In the genomic region with DNA sequence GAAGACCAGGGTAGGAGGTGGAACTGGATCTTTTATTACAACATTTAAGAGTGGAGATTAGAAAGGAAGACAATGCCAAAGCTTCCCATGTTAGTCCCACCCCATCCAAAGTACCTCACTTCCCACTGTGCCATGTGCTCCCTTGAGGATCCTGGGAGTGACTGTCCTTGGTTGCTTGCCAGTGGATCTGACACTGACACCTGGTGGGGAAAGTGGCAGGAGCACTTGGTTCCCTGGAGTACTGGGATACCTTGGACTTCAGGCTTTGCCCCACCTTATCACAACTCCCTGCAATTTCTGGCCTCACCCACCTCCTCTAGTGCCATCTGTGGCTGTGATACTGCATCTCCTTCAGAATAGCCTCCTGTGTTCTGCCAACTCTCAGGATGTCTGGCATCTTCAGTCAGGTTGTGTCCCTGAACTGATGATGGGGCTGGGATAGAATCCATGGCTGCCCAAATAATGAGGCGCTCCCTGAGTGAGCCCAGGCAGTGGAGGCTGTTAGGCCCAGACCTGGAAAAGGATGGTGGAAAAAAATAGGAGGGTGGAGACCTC, we compare ENCODE assay signal across 8 cellular contexts. TPM values are rescaled to one million over a fixed set of nuclear protein-coding genes. Genes with fewer than 3 reads are reported as not detected.
A peak's percentile ranks its signal among the peaks of the same experiment; 100 is the strongest.
DNase-seq lines count a peak whose midpoint lies in the region; ATAC-seq and TF ChIP-seq lines count a peak whose summit lies in the region.

No MANE protein-coding gene starts in this region.

- H3K79me1 ChIP-seq in IMR-90 (ENCODE audit: low read depth in 1 of 2, low read length in 2 of 2): peaks cover 5 to 6% of the 10 kb centered on the region in 2 experiments; a peak in 2 of 4 replicates

- no peaks in the 10 kb centered on the region; the same call in 1 of the 2 replicates for H4K20me1 ChIP-seq in IMR-90 (ENCODE audit: insufficient read depth, low read length)

- ATAC-seq in IMR-90 (ENCODE audit: low read depth) (no peak), GM19467 (IDR thresholded peaks at IDR 0.05; ENCODE audit: unreplicated experiment) (no peak), HG02981 (IDR thresholded peaks at IDR 0.05; ENCODE audit: unreplicated experiment) (no peak)

- no peak overlapping the region for H2BK120ac ChIP-seq in IMR-90 (ENCODE audit: low read depth, low read length)

- no peak for TF ChIP-seq POLR2A in IMR-90 (IDR thresholded peaks at IDR 0.05; ENCODE audit: low read depth, low read length)
- TF ChIP-seq POLR2A in esophagus muscularis mucosa (IDR thresholded peaks at IDR 0.05; ENCODE audit: low read depth): no peak
- TF ChIP-seq POLR2A in ovary (IDR thresholded peaks at IDR 0.05): no peak

- no peak overlapping the region for H3K4me2 ChIP-seq in IMR-90 (ENCODE audit: low read depth, low read length)

- H3K9me3 ChIP-seq in IMR-90 (ENCODE audit: control insufficient read depth, insufficient read depth, low read length) (no peaks in the 10 kb centered on the region), esophagus muscularis mucosa (no peaks in the 10 kb centered on the region), ovary (no peaks in the 10 kb centered on the region)

- peak overlapping the region; percentile 71 for H2AK9ac ChIP-seq in IMR-90 (replicated peaks; ENCODE audit: low read depth, low read length, poor library complexity)

- H4K91ac ChIP-seq in IMR-90 (ENCODE audit: insufficient read depth, low read depth, low read length): no peak overlapping the region

- no peak for TF ChIP-seq RAD21 in IMR-90 (IDR thresholded peaks at IDR 0.05; ENCODE audit: low read length)

- intact Hi-C loops in IMR-90 (cut with micrococcal nuclease) (loop anchor here (10.0 kb wide), 1 partner anchor 261 kb away; a partner anchor contains a TSS), esophagus muscularis mucosa (cut with DNase I) (no loop called here), ovary (cut with DNase I) (no loop called here)

- H3K56ac ChIP-seq in IMR-90 (ENCODE audit: extremely low read depth, insufficient read depth, low read length): no peak overlapping the region

- no peak overlapping the region for H2BK5ac ChIP-seq in IMR-90 (ENCODE audit: low read depth, low read length, poor library complexity, severe bottlenecking)

- H3K9me1 ChIP-seq in IMR-90 (ENCODE audit: insufficient read depth, low read length): 0 out of 2 replicates have a peak, but pooled peaks cover 4% of the 10 kb centered on the region

- dilution Hi-C loops in IMR-90 (cut with HindIII; ENCODE audit: low sequenced_read_pairs, unreplicated experiment): no loop called here

- H3K18ac ChIP-seq in IMR-90 (ENCODE audit: low read depth, low read length): no peak overlapping the region

- no CpG with 5 or more reads among the region's 1 CpG for WGBS in IMR-90 (ENCODE audit: extremely low coverage in 2 of 2, insufficient read length in 1 of 2), 2 experiments
- 100% methylated on average over 1 of the region's 1 CpG for WGBS in esophagus muscularis mucosa
- WGBS in ovary, 3 donors: 98 to 100% (median 100%) methylated on average over 1 of the region's 1 CpG

- H4K8ac ChIP-seq in IMR-90 (ENCODE audit: low read depth in 2 of 2, low read length in 2 of 2): no peak overlapping the region

- no peak for TF ChIP-seq EP300 in esophagus muscularis mucosa (IDR thresholded peaks at IDR 0.05)
- TF ChIP-seq EP300 in ovary (IDR thresholded peaks at IDR 0.05): no peak

- H3K27me3 ChIP-seq in IMR-90 (ENCODE audit: control insufficient read depth, insufficient read depth, low read length): no peaks in the 10 kb centered on the region
- no peaks in the 10 kb centered on the region for H3K27me3 ChIP-seq in esophagus muscularis mucosa
- H3K27me3 ChIP-seq in ovary: no peaks in the 10 kb centered on the region

- no peak overlapping the region for H3K4ac ChIP-seq in IMR-90 (ENCODE audit: low read depth, low read length)

- no TSS peak for BruUV-seq in IMR-90 (replicated peaks; lab: Mats Ljungman, UMichigan)

- no peak overlapping the region for H2AK5ac ChIP-seq in IMR-90 (ENCODE audit: low read depth, low read length)

- peak; percentile 73 for DNase-seq in DMS 273 (lab: John Stamatoyannopoulos, UW; ENCODE audit: unreplicated experiment)
- peak; percentile 58 for DNase-seq in IMR-90
- peak; percentile 40 for DNase-seq in SHP77 treated with DMSO at 0.1 percent for 48 hours (lab: John Stamatoyannopoulos, UW)
- no peak for DNase-seq in esophagus muscularis mucosa (ENCODE audit: extremely low spot score)
- peak; percentile 43 to 51 (median 50) for DNase-seq in ovary
- no peak for DNase-seq in GM03348 (ENCODE audit: low spot score)

- no peak overlapping the region for H3K9ac ChIP-seq in IMR-90 (ENCODE audit: low read depth, low read length)

- H3K4me1 ChIP-seq in IMR-90 (ENCODE audit: control insufficient read depth, insufficient read depth, low read length) (peaks cover 5% of the 10 kb centered on the region; the same call in 1 of the 2 replicates), esophagus muscularis mucosa (peaks cover 9 to 27% (median 23%) of the 10 kb centered on the region in 4 donors), ovary (ENCODE audit: insufficient read depth) (peaks cover 1% of the 10 kb centered on the region)

- TF ChIP-seq CTCF in IMR-90 (conservative IDR thresholded peaks at IDR 0.05; ENCODE audit: low read depth, low read length) (peak; percentile 30; the same call in 1 of the 2 replicates), esophagus muscularis mucosa (IDR thresholded peaks at IDR 0.05) (peak; percentile 16 to 27 (median 26)), ovary (IDR thresholded peaks at IDR 0.05) (no peak)

- CTCF ChIA-PET in IMR-90 (lab: Yijun Ruan, JAX): no interaction called here

- no peak overlapping the region for H2BK20ac ChIP-seq in IMR-90 (ENCODE audit: low read depth, low read length)

- in situ Hi-C loops in IMR-90 (cut with MboI; ENCODE audit: low sequenced_read_pairs): no loop called here

- H2AFZ ChIP-seq in IMR-90 (replicated peaks; ENCODE audit: low read length, poor library complexity): peak overlapping the region; percentile 34

- H3K27ac ChIP-seq in IMR-90 (ENCODE audit: insufficient read depth, low read length) (no peak overlapping the region), esophagus muscularis mucosa (replicated peaks in 1 of 4) (peak overlapping the region; percentile 84 to 94 (median 92)), ovary (peak overlapping the region; percentile 72 to 73)

- H3K4me3 ChIP-seq in IMR-90 (ENCODE audit: insufficient read depth, low read depth, low read length) (no peak overlapping the region), esophagus muscularis mucosa (peak overlapping the region in 1 of 4 donors; percentile 69), ovary (no peak overlapping the region)

- H2BK15ac ChIP-seq in IMR-90 (ENCODE audit: low read depth, low read length): no peak overlapping the region

- H4K5ac ChIP-seq in IMR-90 (ENCODE audit: low read depth, low read length): no peak overlapping the region

- POLR2A ChIA-PET in IMR-90 (lab: Charles Lee; ENCODE audit: unreplicated experiment): no interaction called here

- H3K23ac ChIP-seq in IMR-90 (ENCODE audit: low read depth, low read length): no peak overlapping the region

- no peak overlapping the region for H3K14ac ChIP-seq in IMR-90 (replicated peaks; ENCODE audit: low read depth, low read length)

- H3K36me3 ChIP-seq in IMR-90 (ENCODE audit: control insufficient read depth, insufficient read depth, low read length) (peaks cover 11% of the 10 kb centered on the region), esophagus muscularis mucosa (peaks cover 19 to 36% (median 34%) of the 10 kb centered on the region in 4 donors), ovary (no peaks in the 10 kb centered on the region)

TF ChIP-seq in IMR-90, 13 proteins besides CTCF, POLR2A, EP300 and RAD21:
- TF ChIP-seq CHD1 (IDR thresholded peaks at IDR 0.05; ENCODE audit: low read depth, low read length): no peak
- TF ChIP-seq RFX5 (IDR thresholded peaks at IDR 0.05; ENCODE audit: low read depth, low read length): no peak
- TF ChIP-seq SMC3 (IDR thresholded peaks at IDR 0.05; ENCODE audit: low read depth, low read length): peak; percentile 13; the same call in 1 of the 2 replicates
- TF ChIP-seq MAFK (IDR thresholded peaks at IDR 0.05; ENCODE audit: low read depth, low read length): no peak
TF ChIP-seq in IMR-90: peak in this region for 1.

RNA-seq across cellular contexts. Expression of a gene that starts 1.3 kb away (rescaled TPM):
- total RNA-seq in IMR-90 (2012; rRNA removed): 1.6 and 1.7 TPM in 2 replicates
- polyA plus RNA-seq in IMR-90 (2012; rRNA removed): 1.2 and 1.3 TPM in 2 replicates
- polyA plus RNA-seq in IMR-90 (2012; cell fraction: cytosol; rRNA removed): 0.16 and 1.0 TPM in 2 replicates
- 4.6 and 5.7 TPM in 2 replicates for polyA plus RNA-seq in IMR-90 (2012; cell fraction: nucleus; rRNA removed; ENCODE audit: low replicate concordance)
- 1 to 10 TPM; 3.0 to 7.7 (median 4.1) TPM for total RNA-seq in esophagus muscularis mucosa
- 1 to 10 TPM; 2.2 to 7.2 (median 5.5) TPM for total RNA-seq in ovary
- 1 to 10 TPM; 4.7 to 4.9 TPM for polyA plus RNA-seq in ovary

RNA-seq across cellular contexts. Expression of a gene that starts 16.6 kb away (rescaled TPM):
- 157 and 526 TPM in 2 replicates for total RNA-seq in IMR-90 (2012; rRNA removed)
- 2,187 and 2,655 TPM in 2 replicates for polyA plus RNA-seq in IMR-90 (2012; rRNA removed)
- polyA plus RNA-seq in IMR-90 (2012; cell fraction: cytosol; rRNA removed): 2,134 and 2,630 TPM in 2 replicates
- polyA plus RNA-seq in IMR-90 (2012; cell fraction: nucleus; rRNA removed; ENCODE audit: low replicate concordance): 589 and 688 TPM in 2 replicates
- total RNA-seq in esophagus muscularis mucosa: 100 to 1,000 TPM; 625 to 874 (median 721) TPM
- 100 to 1,000 TPM; 433 to 587 (median 484) TPM for total RNA-seq in ovary
- 100 to 1,000 TPM; 254 to 981 TPM for polyA plus RNA-seq in ovary

RNA-seq across cellular contexts. Expression of a gene that starts 24.5 kb away (rescaled TPM):
- total RNA-seq in IMR-90 (2012; rRNA removed): under 0.01 TPM in 1 of 2 replicates, not detected in the other
- 0.09 TPM in 1 of 2 replicates, not detected in the other for polyA plus RNA-seq in IMR-90 (2012; rRNA removed)
- 0.03 TPM in 1 of 2 replicates, not detected in the other for polyA plus RNA-seq in IMR-90 (2012; cell fraction: cytosol; rRNA removed)
- 0.08 and 0.14 TPM in 2 replicates for polyA plus RNA-seq in IMR-90 (2012; cell fraction: nucleus; rRNA removed; ENCODE audit: low replicate concordance)
- not detected for total RNA-seq in esophagus muscularis mucosa
- under 1 TPM in 5 of 7 donors, not detected in 2; 0.07 to 0.36 (median 0.18) TPM for total RNA-seq in ovary
- polyA plus RNA-seq in ovary: under 1 TPM in 1 of 2 donors, not detected in 1; 0.39 TPM

RNA-seq across cellular contexts. Expression of a gene that starts 24.9 kb away (rescaled TPM):
- total RNA-seq in IMR-90 (2012; rRNA removed): 1.4 and 5.3 TPM in 2 replicates
- 7.2 and 9.1 TPM in 2 replicates for polyA plus RNA-seq in IMR-90 (2012; rRNA removed)
- polyA plus RNA-seq in IMR-90 (2012; cell fraction: cytosol; rRNA removed): 0.37 and 2.3 TPM in 2 replicates
- polyA plus RNA-seq in IMR-90 (2012; cell fraction: nucleus; rRNA removed; ENCODE audit: low replicate concordance): 10.1 and 29.6 TPM in 2 replicates
- total RNA-seq in esophagus muscularis mucosa: 10 to 100 TPM in 1 of 4 donors, 1 to 10 TPM in 3; 4.8 to 12.0 (median 9.4) TPM
- total RNA-seq in ovary: 10 to 100 TPM in 6 of 7 donors, 1 to 10 TPM in 1; 9.1 to 20.7 (median 14.1) TPM
- polyA plus RNA-seq in ovary: 10 to 100 TPM in 1 of 2 donors, 1 to 10 TPM in 1; 7.2 to 12.3 TPM

RNA-seq across cellular contexts. Expression of a gene that starts 29.2 kb away (rescaled TPM):
- total RNA-seq in IMR-90 (2012; rRNA removed): 103 and 155 TPM in 2 replicates
- polyA plus RNA-seq in IMR-90 (2012; rRNA removed): 396 and 980 TPM in 2 replicates
- polyA plus RNA-seq in IMR-90 (2012; cell fraction: cytosol; rRNA removed): 100 and 114 TPM in 2 replicates
- polyA plus RNA-seq in IMR-90 (2012; cell fraction: nucleus; rRNA removed; ENCODE audit: low replicate concordance): 42.3 and 121 TPM in 2 replicates
- total RNA-seq in esophagus muscularis mucosa: 100 to 1,000 TPM in 2 of 4 donors, 10 to 100 TPM in 2; 70.6 to 256 (median 101) TPM
- total RNA-seq in ovary: 100 to 1,000 TPM in 5 of 7 donors, 10 to 100 TPM in 2; 56.9 to 389 (median 260) TPM
- polyA plus RNA-seq in ovary: 100 to 1,000 TPM; 175 to 711 TPM

Comparison
In these comparisons a context has a peak if more than half of its experiments do, and no peak if none do; other contexts are left out.
1. DNase-seq: peak in DMS 273 (single experiment), IMR-90 (single experiment), SHP77 treated with DMSO at 0.1 percent for 48 hours (single experiment) and ovary (5 of 5); none in esophagus muscularis mucosa (single experiment) and GM03348 (single experiment).
2. CTCF ChIP-seq: peak in IMR-90 (single experiment) and esophagus muscularis mucosa (3 of 3); none in ovary (0 of 3).